ENCODE assay signal across 12 cellular contexts in the genomic region with DNA sequence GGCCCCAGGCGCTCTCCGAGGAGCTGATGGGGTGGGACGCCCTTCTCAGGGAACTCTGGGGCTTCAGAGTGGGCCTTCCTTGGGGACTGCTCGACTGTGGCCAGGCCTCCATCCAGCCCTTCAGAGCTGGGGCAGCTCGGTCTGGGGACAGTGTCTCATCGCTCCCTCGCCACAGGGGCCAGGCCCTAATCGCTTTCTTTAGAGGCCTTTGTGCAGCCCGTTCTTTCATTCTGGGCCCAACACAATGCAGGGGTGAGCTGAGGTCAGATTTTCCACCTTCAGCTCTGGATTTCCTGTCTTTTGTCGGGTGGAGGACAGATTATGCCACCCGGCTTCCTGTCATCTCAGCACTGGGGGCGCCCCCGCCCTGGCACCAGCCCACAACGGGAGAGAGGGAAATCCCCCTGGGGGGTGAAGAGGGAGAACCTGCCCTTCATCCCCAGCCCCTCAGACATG. TPM values are rescaled to one million over a fixed set of nuclear protein-coding genes. Genes with fewer than 3 reads are reported as not detected.
DNase-seq lines count a peak whose midpoint lies in the region; ATAC-seq and TF ChIP-seq lines count a peak whose summit lies in the region.
"Had no signal": no experiment of that assay in that cellular context is flagged by ENCODE, and none has a peak within 500 bp of the region (broad histone marks: within the 10 kb centered on the region; RNA-seq: fewer than 3 reads in every experiment).

No MANE protein-coding gene starts in this region.

- no peaks in the 10 kb centered on the region for H3K9me3 Mint-ChIP-seq in activated CD8-positive, alpha-beta memory T cell treated with anti-CD3 and anti-CD28 coated beads, Interleukin-2, amount 10 ng/mL, durations not matched to agents 7 days and 5 days (ENCODE audit: low read depth)

- WGBS in thyroid gland, 2 donors: 72 to 79% methylated on average over 12 to 13 of the region's 14 CpGs

- no peaks in the 10 kb centered on the region for H3K36me3 Mint-ChIP-seq in activated CD8-positive, alpha-beta memory T cell treated with anti-CD3 and anti-CD28 coated beads, Interleukin-2, amount 10 ng/mL, durations not matched to agents 7 days and 5 days

- peak overlapping the region; percentile 34 to 68 (median 49) for H3K27ac ChIP-seq in thyroid gland
- H3K27ac ChIP-seq: A549, epithelial cell of prostate had no signal

- TF ChIP-seq POLR2A in thyroid gland (IDR thresholded peaks at IDR 0.05): no peak

- no peaks in the 10 kb centered on the region for H3K9me3 ChIP-seq in thyroid gland
- H3K9me3 ChIP-seq: A549 had no signal

- H3K27ac Mint-ChIP-seq in activated CD8-positive, alpha-beta memory T cell treated with anti-CD3 and anti-CD28 coated beads, Interleukin-2, amount 10 ng/mL, durations not matched to agents 7 days and 5 days: no peak overlapping the region

- CTCF ChIA-PET in activated CD8-positive, alpha-beta memory T cell treated with anti-CD3 and anti-CD28 coated beads, Interleukin-2, amount 10 ng/mL, durations not matched to agents 7 days and 5 days (lab: Charles Lee): no interaction called here

- no peak for TF ChIP-seq CTCF in thyroid gland (IDR thresholded peaks at IDR 0.05)

- peak; percentile 69 for DNase-seq in activated CD8-positive, alpha-beta memory T cell treated with anti-CD3 and anti-CD28 coated beads for 24 hours
- DNase-seq in activated CD8-positive, alpha-beta memory T cell treated with anti-CD3 and anti-CD28 coated beads, Interleukin-2, amount 10 ng/mL, durations not matched to agents 7 days and 5 days: no peak
- peak; percentile 10 for DNase-seq in activated effector memory CD4-positive, alpha-beta T cell treated with Interleukin-2 at 50 U/mL for 16 hours
- DNase-seq in retina: peak; percentile 80
- no peak for DNase-seq in thyroid gland
- DNase-seq in NCI-H748 treated with DMSO at 0.1 percent for 48 hours (lab: John Stamatoyannopoulos, UW): no peak
- no peak for DNase-seq in nucleus accumbens (lab: John Stamatoyannopoulos, UW)
- DNase-seq: amniotic stem cell, NCI-H2081 had no signal

- no peak overlapping the region for H3K4me3 Mint-ChIP-seq in activated CD8-positive, alpha-beta memory T cell treated with anti-CD3 and anti-CD28 coated beads, Interleukin-2, amount 10 ng/mL, durations not matched to agents 7 days and 5 days

- H3K4me1 ChIP-seq in thyroid gland: peaks cover 11 to 15% of the 10 kb centered on the region in 2 donors
- H3K4me1 ChIP-seq: A549 had no signal

- H3K4me1 Mint-ChIP-seq in activated CD8-positive, alpha-beta memory T cell treated with anti-CD3 and anti-CD28 coated beads, Interleukin-2, amount 10 ng/mL, durations not matched to agents 7 days and 5 days: no peaks in the 10 kb centered on the region

- intact Hi-C loops in thyroid gland (cut with DNase I): no loop called here

- H3K36me3 ChIP-seq in thyroid gland: no peaks in the 10 kb centered on the region

- H3K27me3 Mint-ChIP-seq in activated CD8-positive, alpha-beta memory T cell treated with anti-CD3 and anti-CD28 coated beads, Interleukin-2, amount 10 ng/mL, durations not matched to agents 7 days and 5 days: no peaks in the 10 kb centered on the region

- H3K27me3 ChIP-seq in thyroid gland: no peaks in the 10 kb centered on the region

- ATAC-seq in activated CD8-positive, alpha-beta memory T cell treated with anti-CD3 and anti-CD28 coated beads, Interleukin-2, amount 10 ng/mL, durations not matched to agents 7 days and 5 days: no peak
- ATAC-seq in GM21526 (IDR thresholded peaks at IDR 0.05; ENCODE audit: low FRiP score, unreplicated experiment): no peak

- no peak overlapping the region for H3K4me3 ChIP-seq in thyroid gland (replicated peaks in 1 of 3)
- H3K4me3 ChIP-seq: A549 had no signal

RNA-seq across cellular contexts. Expression of a gene that starts 25.2 kb away (rescaled TPM):
- not detected for total RNA-seq in activated CD8-positive, alpha-beta memory T cell treated with anti-CD3 and anti-CD28 coated beads, Interleukin-2, amount 10 ng/mL, durations not matched to agents 7 days and 5 days
- total RNA-seq in thyroid gland: 10 to 100 TPM in 2 of 4 donors, 1 to 10 TPM in 2; 5.9 to 13.3 (median 10.1) TPM

Comparison
In these comparisons a context has a peak if more than half of its experiments do, and no peak if none do; other contexts are left out.
1. DNase-seq: peak in activated CD8-positive, alpha-beta memory T cell treated with anti-CD3 and anti-CD28 coated beads for 24 hours (single experiment), activated effector memory CD4-positive, alpha-beta T cell treated with Interleukin-2 at 50 U/mL for 16 hours (single experiment) and retina (single experiment); none in activated CD8-positive, alpha-beta memory T cell treated with anti-CD3 and anti-CD28 coated beads, Interleukin-2, amount 10 ng/mL, durations not matched to agents 7 days and 5 days (single experiment), thyroid gland (0 of 2), NCI-H748 treated with DMSO at 0.1 percent for 48 hours (single experiment) and nucleus accumbens (0 of 56).
2. RNA of a gene that starts 25.2 kb away (total RNA-seq): 5.9 to 13.3 TPM in thyroid gland; not detected in activated CD8-positive, alpha-beta memory T cell treated with anti-CD3 and anti-CD28 coated beads, Interleukin-2, amount 10 ng/mL, durations not matched to agents 7 days and 5 days; every median in the first group is over 4 times any median in the second.